ENCODE assay signal across 22 cellular contexts in the genomic region with DNA sequence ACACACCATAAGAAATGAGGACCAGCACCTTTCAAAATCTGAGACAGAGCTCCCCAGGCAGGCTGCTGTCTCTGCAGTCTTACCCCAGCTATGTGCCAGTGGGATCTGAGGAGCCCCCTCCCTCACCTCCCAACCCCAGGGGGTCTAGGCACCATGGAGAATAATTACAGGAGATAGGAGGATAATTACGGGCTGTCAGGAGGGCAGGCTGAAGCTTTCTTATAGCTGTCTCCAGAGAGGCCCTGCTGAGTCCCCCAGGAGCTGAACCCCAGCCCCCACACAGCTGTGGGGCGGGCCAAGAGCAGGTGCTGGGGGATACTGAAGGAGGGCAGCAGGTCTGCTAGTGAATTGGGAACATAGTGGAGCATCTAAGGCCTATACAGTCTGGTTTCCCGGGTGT. TPM values are rescaled to one million over a fixed set of nuclear protein-coding genes. Genes with fewer than 3 reads are reported as not detected.
A peak's percentile ranks its signal among the peaks of the same experiment; 100 is the strongest.
DNase-seq lines count a peak whose midpoint lies in the region; ATAC-seq and TF ChIP-seq lines count a peak whose summit lies in the region.
"Had no signal": no experiment of that assay in that cellular context is flagged by ENCODE, and none has a peak within 500 bp of the region (broad histone marks: within the 10 kb centered on the region; RNA-seq: fewer than 3 reads in every experiment).

No MANE protein-coding gene starts in this region.

- H3K27ac ChIP-seq in neural cell (ENCODE audit: low read length) (peak overlapping the region; percentile 79), caudate nucleus (ENCODE audit: low read depth, low read length) (no peak overlapping the region)
- H3K27ac ChIP-seq: 22Rv1, body of pancreas, testis had no signal

- TF ChIP-seq EP300 in neural cell (conservative IDR thresholded peaks at IDR 0.05; ENCODE audit: poor library complexity, severe bottlenecking): peak; percentile 69

- no peaks in the 10 kb centered on the region for H3K27me3 ChIP-seq in neural cell (ENCODE audit: insufficient read depth, low read depth, low read length)
- H3K27me3 ChIP-seq: body of pancreas, testis had no signal

- H3K4me2 ChIP-seq in neural cell (ENCODE audit: low read length): peak overlapping the region; percentile 45

- no peaks in the 10 kb centered on the region for H3K9me3 ChIP-seq in neural cell (ENCODE audit: low read length)
- H3K9me3 ChIP-seq: body of pancreas, testis had no signal

- peak overlapping the region; percentile 41 for H3K9ac ChIP-seq in neural cell (ENCODE audit: low read length)

- DNase-seq in DMS 273 (lab: John Stamatoyannopoulos, UW; ENCODE audit: unreplicated experiment) (peak; percentile 23), DMS 273 treated with DMSO at 0.1 percent for 48 hours (lab: John Stamatoyannopoulos, UW) (no peak), NCI-H1417 (lab: John Stamatoyannopoulos, UW) (peak in 2 of 3 experiments; percentile 95 to 99), NCI-H345 (lab: John Stamatoyannopoulos, UW) (peak; percentile 28), caudate nucleus (lab: John Stamatoyannopoulos, UW) (no peak), 8988T (no peak)
- DNase-seq: activated CD4-positive, alpha-beta T cell treated with anti-CD3 and anti-CD28 coated beads for 4 hours; activated gamma-delta T cell treated with Interleukin-2 at 50 U/mL for 16 hours; activated T-cell treated with anti-CD3 and anti-CD28 coated beads, Interleukin-2, amount 50 U/mL, for 24 hours; body of pancreas; islet precursor cell; left ventricle myocardium superior; naive thymus-derived CD8-positive, alpha-beta T cell; NCI-H1694; SHP77 treated with DMSO at 0.1 percent for 48 hours; stimulated activated naive CD8-positive, alpha-beta T cell treated with anti-CD3 and anti-CD28 coated beads, Interleukin-15, Interleukin-2, amounts not matched to agents 100 U/mL and 50 U/mL, for 24 hours; testis had no signal

- no peak for ATAC-seq in HG03460 (IDR thresholded peaks at IDR 0.05; ENCODE audit: unreplicated experiment)
- ATAC-seq: body of pancreas; K562; left ventricle myocardium superior; naive thymus-derived CD8-positive, alpha-beta T cell; Panc1; stimulated activated naive CD8-positive, alpha-beta T cell treated with anti-CD3 and anti-CD28 coated beads, Interleukin-15, Interleukin-2, amounts not matched to agents 100 U/mL and 50 U/mL, for 24 hours had no signal

- H3K79me2 ChIP-seq in neural cell (replicated peaks; ENCODE audit: insufficient read depth, low read length): no peaks in the 10 kb centered on the region

- no peaks in the 10 kb centered on the region for H4K20me1 ChIP-seq in neural cell (ENCODE audit: insufficient read depth)

- no peak overlapping the region for H2AFZ ChIP-seq in neural cell (ENCODE audit: low read depth, low read length)

- peak overlapping the region; percentile 50 for H3K4me3 ChIP-seq in neural cell (ENCODE audit: low read length)
- H3K4me3 ChIP-seq: body of pancreas, K562, testis had no signal

- H3K36me3 ChIP-seq in neural cell (ENCODE audit: insufficient read depth, low read length): no peaks in the 10 kb centered on the region

- TF ChIP-seq CTCF in neural cell (IDR thresholded peaks at IDR 0.05; ENCODE audit: poor library complexity, severe bottlenecking): no peak

- H3K9me2 ChIP-seq in neural cell (ENCODE audit: insufficient read depth, low read length): no peaks in the 10 kb centered on the region

- peaks cover 3% of the 10 kb centered on the region for H3F3A ChIP-seq in neural cell (ENCODE audit: insufficient read depth, low read length, poor library complexity, severe bottlenecking)

- TF ChIP-seq RAD21 in neural cell (conservative IDR thresholded peaks at IDR 0.05): no peak

TF ChIP-seq in neural cell, 6 proteins besides CTCF, POLR2A, EP300 and RAD21:
- no peak for TF ChIP-seq TAF1 (IDR thresholded peaks at IDR 0.05; ENCODE audit: low read depth)
- TF ChIP-seq POLR2AphosphoS5 (IDR thresholded peaks at IDR 0.05): peak; percentile 84

RNA-seq across cellular contexts. Expression of gene CPNE6, which starts 6.8 kb away (rescaled TPM):
- polyA plus RNA-seq in neural cell: 2.3 and 4.1 TPM in 2 replicates
- 0.23 and 1.2 TPM in 2 replicates for polyA minus RNA-seq in neural cell
- polyA plus RNA-seq: K562; naive thymus-derived CD8-positive, alpha-beta T cell had no signal

RNA-seq across cellular contexts. Expression of gene PCK2, which starts 16.0 kb away (rescaled TPM):
- 0.20 and 1.2 TPM in 2 replicates for polyA plus RNA-seq in neural cell
- 0.35 and 0.49 TPM in 2 replicates for polyA minus RNA-seq in neural cell

RNA-seq across cellular contexts. Expression of gene CARMIL3, which starts 26.3 kb away (rescaled TPM):
- polyA plus RNA-seq in neural cell: 43.6 and 49.3 TPM in 2 replicates
- 33.0 and 36.0 TPM in 2 replicates for polyA minus RNA-seq in neural cell

RNA-seq across cellular contexts. Expression of gene DCAF11, which starts 36.4 kb away (rescaled TPM):
- polyA plus RNA-seq in neural cell: 74.5 and 106 TPM in 2 replicates
- polyA minus RNA-seq in neural cell: 75.2 and 80.3 TPM in 2 replicates

RNA-seq across cellular contexts. Expression of gene NRL, which starts 36.6 kb away (rescaled TPM):
- polyA plus RNA-seq in neural cell: 9.5 TPM in 2 replicates
- polyA minus RNA-seq in neural cell: 5.6 and 7.5 TPM in 2 replicates

Comparison
In these comparisons a context has a peak if more than half of its experiments do, and no peak if none do; other contexts are left out.
1. DNase-seq: peak in DMS 273 (single experiment), NCI-H1417 (2 of 3) and NCI-H345 (single experiment); none in DMS 273 treated with DMSO at 0.1 percent for 48 hours (single experiment), caudate nucleus (0 of 61) and 8988T (single experiment).